ENCODE assay signal across 24 cellular contexts in the genomic region with DNA sequence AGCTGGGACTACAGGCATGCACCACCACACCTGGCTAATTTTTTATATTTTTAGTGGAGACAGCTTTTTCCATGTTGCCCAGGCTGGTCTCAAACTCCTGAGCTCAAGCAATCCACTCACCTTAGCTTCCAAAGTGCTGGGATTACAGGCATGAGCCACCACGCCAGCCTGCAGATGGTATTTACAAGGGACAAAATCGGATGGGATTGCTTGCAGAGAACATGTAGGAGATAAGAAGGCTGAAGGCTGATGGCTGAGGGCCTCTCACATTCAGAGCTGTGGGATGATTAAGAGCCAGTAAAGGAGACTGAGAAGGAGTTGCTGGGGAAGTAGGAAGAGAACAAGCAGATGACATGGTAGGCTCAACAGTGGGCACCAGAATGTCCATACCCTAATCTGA.
"Had no signal": no experiment of that assay in that cellular context is flagged by ENCODE, and none has a peak within 500 bp of the region (broad histone marks: within the 10 kb centered on the region; RNA-seq: fewer than 3 reads in every experiment).

No MANE protein-coding gene starts in this region.

- H3K4me3 ChIP-seq: esophagus muscularis mucosa, heart right ventricle, neural progenitor cell, tibial nerve had no signal

- H3K36me3 Mint-ChIP-seq: activated CD4-positive, alpha-beta memory T cell treated with anti-CD3 and anti-CD28 coated beads for 36 hours; naive thymus-derived CD4-positive, alpha-beta T cell; neural progenitor cell; stimulated activated naive B cell treated with anti-CD40 and anti-IgM and Interleukin-4, amounts not matched to agents 10 μg/mL and 1 μg/mL and 100 μg/mL, for 72 hours had no signal

- H3K27ac Mint-ChIP-seq: activated CD4-positive, alpha-beta memory T cell treated with anti-CD3 and anti-CD28 coated beads for 36 hours; activated CD4-positive, alpha-beta T cell treated with anti-CD3 and anti-CD28 coated beads, Interleukin-2, amount 10 ng/mL, durations not matched to agents 24 days and 14 days; activated T-helper 17 cell treated with anti-CD3 and anti-CD28 coated beads, Interleukin-2, amount 50 U/mL, for 72 hours; naive thymus-derived CD4-positive, alpha-beta T cell; neural progenitor cell; stimulated activated naive B cell treated with anti-CD40 and anti-IgM and Interleukin-4, amounts not matched to agents 10 μg/mL and 1 μg/mL and 100 μg/mL, for 72 hours had no signal

- H3K27ac ChIP-seq: esophagus muscularis mucosa, neural progenitor cell, tibial nerve had no signal

- H3K9me3 Mint-ChIP-seq: activated CD4-positive, alpha-beta memory T cell treated with anti-CD3 and anti-CD28 coated beads for 36 hours; activated CD4-positive, alpha-beta T cell treated with anti-CD3 and anti-CD28 coated beads, Interleukin-2, amount 10 ng/mL, durations not matched to agents 24 days and 14 days; activated T-cell treated with anti-CD3 and anti-CD28 coated beads, Interleukin-2, amount 50 U/mL, for 4 hours; activated T-helper 17 cell treated with anti-CD3 and anti-CD28 coated beads, Interleukin-2, amount 50 U/mL, for 72 hours; central memory CD8-positive, alpha-beta T cell; stimulated activated naive B cell treated with anti-CD40 and anti-IgM and Interleukin-4, amounts not matched to agents 10 μg/mL and 1 μg/mL and 100 μg/mL, for 72 hours had no signal

- H3K27me3 ChIP-seq: neural progenitor cell, tibial nerve had no signal

- H3K36me3 ChIP-seq: esophagus muscularis mucosa, heart right ventricle, neural progenitor cell, tibial nerve had no signal

- DNase-seq: activated CD4-positive, alpha-beta memory T cell treated with anti-CD3 and anti-CD28 coated beads for 36 hours; activated CD4-positive, alpha-beta T cell treated with anti-CD3 and anti-CD28 coated beads, Interleukin-2, amount 10 ng/mL, durations not matched to agents 24 days and 14 days; activated CD4-positive, CD25-positive, alpha-beta regulatory T cell treated with anti-CD3 and anti-CD28 coated beads, Interleukin-2, amount 50 U/mL, for 72 hours; activated gamma-delta T cell treated with Interleukin-2 at 50 U/mL for 16 hours; activated naive CD4-positive, alpha-beta T cell treated with anti-CD3 and anti-CD28 coated beads, Interleukin-2, amount 50 U/mL, for 16 hours; activated T-cell treated with anti-CD3 and anti-CD28 coated beads, Interleukin-2, amount 50 U/mL, for 4 hours; dermis blood vessel endothelial cell; effector CD4-positive, alpha-beta T cell; foreskin melanocyte; heart right ventricle; midbrain; naive thymus-derived CD4-positive, alpha-beta T cell; posterior cingulate gyrus; right cardiac atrium; stimulated activated CD4-positive, alpha-beta T cell treated with anti-CD3 and anti-CD28 coated beads, Interleukin-15, amount 100 ng/mL, for 24 hours; stimulated activated CD4-positive, alpha-beta T cell treated with anti-CD3 and anti-CD28 coated beads, Interleukin-2, amount 100 ng/mL, for 24 hours; stimulated activated naive B cell treated with anti-CD40 and anti-IgM and Interleukin-4, amounts not matched to agents 10 μg/mL and 1 μg/mL and 100 μg/mL, for 72 hours; T-helper 9 cell had no signal

- FAIRE-seq: bronchial epithelial cell had no signal

- H3K4me3 Mint-ChIP-seq: activated CD4-positive, alpha-beta memory T cell treated with anti-CD3 and anti-CD28 coated beads for 36 hours; activated CD4-positive, alpha-beta T cell treated with anti-CD3 and anti-CD28 coated beads, Interleukin-2, amount 10 ng/mL, durations not matched to agents 24 days and 14 days; activated T-cell treated with anti-CD3 and anti-CD28 coated beads, Interleukin-2, amount 50 U/mL, for 4 hours; activated T-helper 17 cell treated with anti-CD3 and anti-CD28 coated beads, Interleukin-2, amount 50 U/mL, for 72 hours; central memory CD8-positive, alpha-beta T cell; naive thymus-derived CD4-positive, alpha-beta T cell; stimulated activated naive B cell treated with anti-CD40 and anti-IgM and Interleukin-4, amounts not matched to agents 10 μg/mL and 1 μg/mL and 100 μg/mL, for 72 hours had no signal

- H3K9me3 ChIP-seq: esophagus muscularis mucosa, heart right ventricle, tibial nerve had no signal

- ATAC-seq: heart right ventricle, right cardiac atrium had no signal

- H3K4me1 Mint-ChIP-seq: central memory CD8-positive, alpha-beta T cell; neural progenitor cell; stimulated activated naive B cell treated with anti-CD40 and anti-IgM and Interleukin-4, amounts not matched to agents 10 μg/mL and 1 μg/mL and 100 μg/mL, for 72 hours had no signal
